ENCODE assay signal across 17 cellular contexts in the genomic region with DNA sequence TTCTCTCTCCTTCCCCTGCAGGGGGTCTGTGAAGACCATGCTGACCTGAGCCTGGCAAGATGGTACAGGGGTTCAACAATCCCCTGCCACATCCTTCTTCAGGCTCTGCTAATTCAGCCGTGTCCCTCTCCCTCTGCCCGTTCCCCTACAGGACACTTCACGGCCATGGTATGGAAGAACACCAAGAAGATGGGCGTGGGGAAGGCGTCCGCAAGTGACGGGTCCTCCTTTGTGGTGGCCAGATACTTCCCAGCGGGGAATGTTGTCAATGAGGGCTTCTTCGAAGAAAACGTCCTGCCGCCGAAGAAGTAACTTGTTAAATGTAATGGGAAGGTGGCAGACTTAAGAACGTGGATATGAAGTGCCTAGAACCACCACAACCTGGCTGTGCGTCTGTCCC. TPM values are rescaled to one million over a fixed set of nuclear protein-coding genes. Genes with fewer than 3 reads are reported as not detected.
DNase-seq lines count a peak whose midpoint lies in the region; ATAC-seq and TF ChIP-seq lines count a peak whose summit lies in the region.
"Had no signal": no experiment of that assay in that cellular context is flagged by ENCODE, and none has a peak within 500 bp of the region (broad histone marks: within the 10 kb centered on the region; RNA-seq: fewer than 3 reads in every experiment).

No MANE protein-coding gene starts in this region.

- TF ChIP-seq POLR2A in esophagus muscularis mucosa (IDR thresholded peaks at IDR 0.05; ENCODE audit: low read depth), result no peak

- H3K4me3 ChIP-seq in right atrium auricular region, result no peak overlapping the region
- no peak overlapping the region for H3K4me3 ChIP-seq in esophagus muscularis mucosa
- H3K4me3 ChIP-seq in neutrophil (ENCODE audit: low read depth in 1 of 2, low read length in 1 of 2), result no peak overlapping the region

- intact Hi-C loops in left cardiac atrium (cut with DNase I), result loop anchor here (10.0 kb wide), 2 partner anchors 57 to 207 kb away; partner anchors contain the start of gene OR2S2 (in 1 of the 2)
- intact Hi-C loops in esophagus muscularis mucosa (cut with DNase I), result no loop called here
- intact Hi-C loops in posterior vena cava (cut with DNase I), result loop anchor here (10.0 kb wide), 2 partner anchors 127 to 257 kb away; partner anchors contain the start of genes HRCT1 (in 1 of the 2), RECK (in 1 of the 2) and SPAAR (in 1 of the 2)

- TF ChIP-seq CTCF in right atrium auricular region (IDR thresholded peaks at IDR 0.05), result no peak
- TF ChIP-seq CTCF in esophagus muscularis mucosa (IDR thresholded peaks at IDR 0.05), result no peak
- no peak for TF ChIP-seq CTCF in neutrophil (IDR thresholded peaks at IDR 0.05)

- no peak for ATAC-seq in left cardiac atrium
- no peak for ATAC-seq in GM18868 (IDR thresholded peaks at IDR 0.05; ENCODE audit: unreplicated experiment)
- ATAC-seq: Panc1 had no signal

- TF ChIP-seq EP300 in esophagus muscularis mucosa (IDR thresholded peaks at IDR 0.05), result no peak

- H3K27me3 ChIP-seq in right atrium auricular region (no peaks in the 10 kb centered on the region), esophagus muscularis mucosa (no peaks in the 10 kb centered on the region), neutrophil (no peaks in the 10 kb centered on the region)

- H3K27ac ChIP-seq in right atrium auricular region, result peak overlapping the region; percentile 48 to 78
- H3K27ac ChIP-seq in esophagus muscularis mucosa (replicated peaks in 1 of 4), result peak overlapping the region; percentile 80 to 88 (median 87)
- peak overlapping the region; percentile 52 for H3K27ac ChIP-seq in neutrophil

- DNase-seq in right atrium auricular region (ENCODE audit: low spot score) (no peak), left cardiac atrium (no peak), esophagus muscularis mucosa (ENCODE audit: extremely low spot score) (no peak), NCI-H1048 (lab: John Stamatoyannopoulos, UW) (no peak), posterior vena cava (ENCODE audit: low spot score) (no peak)
- no peak for DNase-seq in activated effector memory CD4-positive, alpha-beta T cell treated with anti-CD3 and anti-CD28 coated beads, Interleukin-2, amount 50 U/mL, for 16 hours
- DNase-seq: activated CD4-positive, CD25-positive, alpha-beta regulatory T cell; EL; KBM-7; mammary epithelial cell; NCI-H1092 treated with DMSO at 0.1 percent for 48 hours; NCI-H774; SW 1271 had no signal

- H3K36me3 ChIP-seq in right atrium auricular region, result no peaks in the 10 kb centered on the region
- H3K36me3 ChIP-seq in esophagus muscularis mucosa, result peaks cover 0 to 6% (median 0%) of the 10 kb centered on the region in 4 donors
- peaks cover 56% of the 10 kb centered on the region for H3K36me3 ChIP-seq in neutrophil

- H3K9me3 ChIP-seq in right atrium auricular region (no peaks in the 10 kb centered on the region), esophagus muscularis mucosa (no peaks in the 10 kb centered on the region), neutrophil (no peaks in the 10 kb centered on the region)

- H3K4me1 ChIP-seq in right atrium auricular region (peaks cover 0 to 51% of the 10 kb centered on the region in 2 donors), esophagus muscularis mucosa (peaks cover 21 to 97% (median 89%) of the 10 kb centered on the region in 4 donors), neutrophil (ENCODE audit: control insufficient read depth in 1 of 2, insufficient read depth in 1 of 2, low read depth in 1 of 2, low read length in 1 of 2) (peaks cover 22 to 39% of the 10 kb centered on the region in 2 experiments)

- 91% methylated on average over 14 of the region's 14 CpGs for WGBS in esophagus muscularis mucosa

RNA-seq across cellular contexts. Expression of gene CCIN, which starts 7.0 kb away (rescaled TPM):
- total RNA-seq in right atrium auricular region, result not detected
- total RNA-seq in left cardiac atrium, result not detected
- 1 to 10 TPM in 1 of 4 donors, under 1 TPM in 3; 0.39 to 1.0 (median 0.46) TPM for total RNA-seq in esophagus muscularis mucosa
- total RNA-seq in posterior vena cava, result 1 to 10 TPM; 2.0 to 2.5 TPM
- total RNA-seq: frontal cortex, mammary epithelial cell had no signal

RNA-seq across cellular contexts. Expression of gene GLIPR2, which starts 25.7 kb away (rescaled TPM):
- total RNA-seq in right atrium auricular region (10 to 100 TPM; 11.2 to 11.6 TPM), left cardiac atrium (10 to 100 TPM; 14.7 to 19.7 TPM), esophagus muscularis mucosa (10 to 100 TPM; 51.3 to 84.9 (median 59.6) TPM), posterior vena cava (10 to 100 TPM; 52.2 to 74.9 TPM)

RNA-seq across cellular contexts. Expression of gene CLTA, which starts 28.5 kb away (rescaled TPM):
- total RNA-seq in right atrium auricular region (10 to 100 TPM; 67.2 to 87.7 TPM), left cardiac atrium (10 to 100 TPM; 80.7 to 88.0 TPM), esophagus muscularis mucosa (100 to 1,000 TPM; 125 to 178 (median 159) TPM), posterior vena cava (100 to 1,000 TPM; 109 to 135 TPM)
